ENCODE assay signal across 7 cellular contexts in the genomic region with DNA sequence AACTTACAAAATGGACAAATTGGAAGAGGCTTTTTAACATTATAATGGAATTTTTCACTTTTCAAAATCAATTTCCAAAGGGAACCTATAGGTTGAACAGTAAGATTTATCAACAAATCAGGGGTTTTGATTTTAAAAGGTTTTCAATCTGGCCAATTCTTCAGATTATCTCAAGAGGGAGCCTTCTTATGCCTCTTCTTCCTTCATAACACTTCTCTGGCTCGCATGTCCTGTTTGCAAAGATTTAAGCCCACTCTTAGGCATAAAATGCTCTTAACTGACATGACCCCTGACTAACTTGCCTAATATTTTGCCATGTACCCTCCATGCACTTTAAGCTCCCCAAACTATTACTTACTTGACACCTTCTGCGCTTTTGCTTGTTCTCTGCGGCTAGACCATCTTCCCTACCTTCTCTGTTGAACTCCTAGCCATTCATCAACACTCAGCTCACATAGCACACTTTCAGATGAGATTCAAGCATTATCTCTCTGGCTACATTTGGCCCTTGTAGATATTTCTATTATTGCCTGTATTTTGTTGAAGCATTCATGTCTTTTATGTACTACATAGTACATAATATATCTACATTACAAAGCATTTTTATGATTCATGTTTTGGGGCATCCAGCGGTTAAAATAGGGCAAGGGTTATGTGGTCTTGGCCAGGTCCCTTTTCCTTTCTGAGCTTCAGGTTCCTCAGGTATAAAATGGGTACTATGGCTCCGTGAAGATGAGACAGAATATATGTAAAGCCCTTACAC. TPM values are rescaled to one million over a fixed set of nuclear protein-coding genes. Genes with fewer than 3 reads are reported as not detected.
DNase-seq lines count a peak whose midpoint lies in the region; ATAC-seq and TF ChIP-seq lines count a peak whose summit lies in the region.

No MANE protein-coding gene starts in this region.

- H2AFZ ChIP-seq in PC-3 (ENCODE audit: low read length): no peak overlapping the region

- intact Hi-C loops in PC-3 (cut with micrococcal nuclease): loop anchor here (1.0 to 10.0 kb wide), 3 partner anchors 112 to 248 kb away; no protein-coding TSS in a partner anchor

- H3K27ac Mint-ChIP-seq in naive thymus-derived CD8-positive, alpha-beta T cell: peak overlapping the region; percentile 90 to 100 (median 100)

- peaks cover 38% of the 10 kb centered on the region for H3K79me2 ChIP-seq in PC-3 (ENCODE audit: low read length)

- peaks cover 0 to 32% (median 5%) of the 10 kb centered on the region in 3 donors for H3K36me3 Mint-ChIP-seq in naive thymus-derived CD8-positive, alpha-beta T cell

- no peaks in the 10 kb centered on the region for H3K27me3 Mint-ChIP-seq in naive thymus-derived CD8-positive, alpha-beta T cell

- peak overlapping the region; percentile 70 to 98 (median 95) for H3K4me3 Mint-ChIP-seq in naive thymus-derived CD8-positive, alpha-beta T cell

- TF ChIP-seq CTCF in GM13977 (IDR thresholded peaks at IDR 0.05; ENCODE audit: extremely low read depth, insufficient read depth, missing control alignments): peak; percentile 13
- no peak for TF ChIP-seq CTCF in PC-3 (conservative IDR thresholded peaks at IDR 0.05; ENCODE audit: low read depth, low read length)

- no peaks in the 10 kb centered on the region for H3K9me2 ChIP-seq in PC-3 (replicated peaks; ENCODE audit: low read length)

- H3K9me3 Mint-ChIP-seq in naive thymus-derived CD8-positive, alpha-beta T cell: no peaks in the 10 kb centered on the region

- peaks cover 31% of the 10 kb centered on the region for H4K20me1 ChIP-seq in PC-3 (ENCODE audit: low read length)

- peak overlapping the region; percentile 98 for H3K4me3 ChIP-seq in PC-3 (ENCODE audit: low read length)
- H3K4me3 ChIP-seq in duodenal mucosa (ENCODE audit: low read depth in 1 of 2, low read length in 2 of 2): peak overlapping the region; percentile 85 to 98

- peak overlapping the region; percentile 93 for H3K27ac ChIP-seq in PC-3 (ENCODE audit: low read length)
- peak overlapping the region; percentile 99 for H3K27ac ChIP-seq in duodenal mucosa (ENCODE audit: low read depth, low read length)

- in situ Hi-C loops in GM13977 (cut with MboI; ENCODE audit: low pct_unique_long_range_greater_than_20kb, low sequenced_read_pairs, unreplicated experiment): no loop called here

- BruUV-seq in PC-3 (replicated peaks; lab: Mats Ljungman, UMichigan): no TSS peak

- H3K4me2 ChIP-seq in PC-3 (ENCODE audit: low read length): peak overlapping the region; percentile 95

- CTCF ChIA-PET in PC-3 (lab: Charles Lee): no interaction called here

- POLR2A ChIA-PET in PC-3 (lab: Charles Lee; ENCODE audit: unreplicated experiment): interaction anchor here (0.6 kb wide), 1 partner anchor 126 kb away, joined by 7 read pairs; no protein-coding TSS in a partner anchor
- POLR2A ChIA-PET in naive thymus-derived CD8-positive, alpha-beta T cell (lab: Charles Lee): interaction anchor here (0.6 to 4.2 kb wide), 14 partner anchors 9 to 355 kb away, joined by 3 to 55 read pairs (median 3); a partner anchor contains a TSS

- peaks cover 22 to 45% (median 44%) of the 10 kb centered on the region in 4 donors for H3K4me1 Mint-ChIP-seq in naive thymus-derived CD8-positive, alpha-beta T cell

- H3K27me3 ChIP-seq in PC-3 (ENCODE audit: low read length): no peaks in the 10 kb centered on the region
- H3K27me3 ChIP-seq in duodenal mucosa (ENCODE audit: control insufficient read depth in 1 of 2, insufficient read depth in 2 of 2, low read length in 2 of 2): no peaks in the 10 kb centered on the region

- ATAC-seq in PC-3 (no peak), GM19452 (IDR thresholded peaks at IDR 0.05; ENCODE audit: unreplicated experiment) (no peak)
- ATAC-seq in naive thymus-derived CD8-positive, alpha-beta T cell: no peak

- H3K9ac ChIP-seq in PC-3 (ENCODE audit: low read length) (peak overlapping the region; percentile 99), duodenal mucosa (ENCODE audit: low read depth in 1 of 2, low read length in 2 of 2) (peak overlapping the region; percentile 97 to 99)

- H3K9me3 ChIP-seq in PC-3 (ENCODE audit: low read length): no peaks in the 10 kb centered on the region
- no peaks in the 10 kb centered on the region for H3K9me3 ChIP-seq in duodenal mucosa (ENCODE audit: control insufficient read depth in 1 of 2, low read length in 2 of 2)

- H3K4me1 ChIP-seq in PC-3 (ENCODE audit: insufficient read depth, low read length) (peaks cover 18% of the 10 kb centered on the region), duodenal mucosa (ENCODE audit: control insufficient read depth in 1 of 2, insufficient read depth in 2 of 2, low read length in 2 of 2) (peaks cover 16 to 31% of the 10 kb centered on the region in 2 donors)

- DNase-seq in GM13977 (ENCODE audit: low spot score) (no peak), PC-3 (no peak)
- peak in 1 of 10 donors; percentile 36 for DNase-seq in naive thymus-derived CD8-positive, alpha-beta T cell
- no peak for DNase-seq in stimulated activated CD4-positive, alpha-beta T cell treated with anti-CD3 and anti-CD28 coated beads, Interleukin-2, amount 100 ng/mL, for 24 hours
- no peak for DNase-seq in activated effector memory CD4-positive, alpha-beta T cell treated with anti-CD3 and anti-CD28 coated beads, Interleukin-2, amount 50 U/mL, for 16 hours

- H3K36me3 ChIP-seq in PC-3 (ENCODE audit: low read depth, low read length): peaks cover 8% of the 10 kb centered on the region; the same call in 1 of the 2 replicates
- peaks cover 0 to 2% of the 10 kb centered on the region in 2 donors for H3K36me3 ChIP-seq in duodenal mucosa (ENCODE audit: control insufficient read depth in 1 of 2, insufficient read depth in 2 of 2, low read length in 2 of 2)

- no peaks in the 10 kb centered on the region for H3F3A ChIP-seq in PC-3 (ENCODE audit: low read length, unreplicated experiment)

RNA-seq across cellular contexts. Expression of a gene that starts 1.0 kb away (rescaled TPM):
- total RNA-seq in PC-3 (2014; rRNA removed): 63.0 and 75.0 TPM in 2 replicates
- total RNA-seq in naive thymus-derived CD8-positive, alpha-beta T cell: 100 to 1,000 TPM; 191 to 197 TPM
- polyA plus RNA-seq in naive thymus-derived CD8-positive, alpha-beta T cell: 10 to 100 TPM; 10.3 to 19.0 (median 18.0) TPM
